16 cellular contexts compared by ENCODE assay signal in the genomic region with DNA sequence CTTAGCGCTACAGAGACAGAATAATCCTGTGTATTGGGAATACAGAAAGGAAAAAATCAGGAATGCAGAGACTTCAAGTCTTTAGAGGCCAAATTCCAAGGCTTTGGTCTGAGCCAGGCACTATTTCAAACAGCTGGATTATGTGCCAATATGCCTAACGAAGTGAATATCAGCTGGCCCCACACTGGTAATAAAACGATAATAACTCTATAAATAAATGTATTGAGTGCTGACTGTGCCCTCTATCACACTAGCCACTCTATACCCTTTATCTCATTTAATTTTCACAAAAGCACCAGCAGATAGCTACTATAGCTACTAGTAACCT.
DNase-seq lines count a peak whose midpoint lies in the region; ATAC-seq and TF ChIP-seq lines count a peak whose summit lies in the region.
"Had no signal": no experiment of that assay in that cellular context is flagged by ENCODE, and none has a peak within 500 bp of the region (broad histone marks: within the 10 kb centered on the region; RNA-seq: fewer than 3 reads in every experiment).

No MANE protein-coding gene starts in this region.

- H3K9ac ChIP-seq in skeletal muscle tissue (ENCODE audit: low read depth in 1 of 3, low read length in 3 of 3) = no peak overlapping the region

- peak overlapping the region; percentile 8 for H3K27ac ChIP-seq in lower lobe of right lung
- H3K27ac ChIP-seq in skeletal muscle tissue (ENCODE audit: low read depth, low read length) = peak overlapping the region; percentile 9

- H3K27ac Mint-ChIP-seq in activated T-helper 17 cell treated with anti-CD3 and anti-CD28 coated beads, Interleukin-2, amount 50 U/mL, for 72 hours = peak overlapping the region; percentile 81
- H3K27ac Mint-ChIP-seq: CD14-positive monocyte had no signal

- TF ChIP-seq CTCF in AG10803 (conservative IDR thresholded peaks at IDR 0.05; ENCODE audit: low read length) (no peak), lower lobe of right lung (IDR thresholded peaks at IDR 0.05) (no peak), GM20000 (IDR thresholded peaks at IDR 0.05; ENCODE audit: extremely low read depth, missing control alignments) (no peak)

- H3K27me3 ChIP-seq in lower lobe of right lung (ENCODE audit: low read depth) (no peaks in the 10 kb centered on the region), skeletal muscle tissue (ENCODE audit: control insufficient read depth in 3 of 3, insufficient read depth in 3 of 3, low read length in 3 of 3) (no peaks in the 10 kb centered on the region)

- H3K36me3 ChIP-seq in lower lobe of right lung = no peaks in the 10 kb centered on the region
- no peaks in the 10 kb centered on the region for H3K36me3 ChIP-seq in skeletal muscle tissue (ENCODE audit: control insufficient read depth in 3 of 3, insufficient read depth in 3 of 3, low read length in 3 of 3)

- H3K4me3 ChIP-seq in AG10803 (ENCODE audit: low read length) (no peak overlapping the region), lower lobe of right lung (no peak overlapping the region), skeletal muscle tissue (ENCODE audit: low read length in 3 of 3) (no peak overlapping the region)

- intact Hi-C loops in lower lobe of right lung (cut with DNase I) = no loop called here

- peaks cover 5% of the 10 kb centered on the region for H3K4me1 Mint-ChIP-seq in activated T-helper 17 cell treated with anti-CD3 and anti-CD28 coated beads, Interleukin-2, amount 50 U/mL, for 72 hours
- H3K4me1 Mint-ChIP-seq: CD14-positive monocyte had no signal

- DNase-seq in AG10803 (ENCODE audit: low read depth) = peak; percentile 29
- no peak for DNase-seq in lower lobe of right lung
- no peak for DNase-seq in GM20000 (ENCODE audit: low spot score)
- no peak for DNase-seq in islet precursor cell
- DNase-seq in RPMI8226 = no peak
- DNase-seq: ACHN, AML-193, DMS79, KBM-7, MV-4-11, NCI-H1694 treated with DMSO at 0.1 percent for 48 hours, NCI-H510A treated with DMSO at 0.1 percent for 48 hours, SHP77 treated with DMSO at 0.1 percent for 48 hours had no signal

- no peak for ATAC-seq in activated T-helper 17 cell treated with anti-CD3 and anti-CD28 coated beads, Interleukin-2, amount 50 U/mL, for 72 hours (replicated peaks)
- no peak for ATAC-seq in lower lobe of right lung

- H3K4me1 ChIP-seq in lower lobe of right lung (peaks cover 14% of the 10 kb centered on the region), skeletal muscle tissue (ENCODE audit: control insufficient read depth in 3 of 3, insufficient read depth in 3 of 3, low read length in 3 of 3) (peaks cover 6 to 13% (median 10%) of the 10 kb centered on the region in 3 donors)

- H3K36me3 Mint-ChIP-seq in activated T-helper 17 cell treated with anti-CD3 and anti-CD28 coated beads, Interleukin-2, amount 50 U/mL, for 72 hours (ENCODE audit: low read depth) = peaks cover 5% of the 10 kb centered on the region
- H3K36me3 Mint-ChIP-seq: CD14-positive monocyte had no signal

- no peak overlapping the region for H3K4me3 Mint-ChIP-seq in activated T-helper 17 cell treated with anti-CD3 and anti-CD28 coated beads, Interleukin-2, amount 50 U/mL, for 72 hours
- H3K4me3 Mint-ChIP-seq: CD14-positive monocyte had no signal

- no peaks in the 10 kb centered on the region for H3K9me3 ChIP-seq in lower lobe of right lung
- no peaks in the 10 kb centered on the region for H3K9me3 ChIP-seq in skeletal muscle tissue (ENCODE audit: control insufficient read depth in 3 of 3, low read length in 3 of 3)

- no peaks in the 10 kb centered on the region for H3K27me3 Mint-ChIP-seq in activated T-helper 17 cell treated with anti-CD3 and anti-CD28 coated beads, Interleukin-2, amount 50 U/mL, for 72 hours

- H3K9me3 Mint-ChIP-seq in activated T-helper 17 cell treated with anti-CD3 and anti-CD28 coated beads, Interleukin-2, amount 50 U/mL, for 72 hours = no peaks in the 10 kb centered on the region
